Comparison of ENCODE assay signal across 21 cellular contexts in the genomic region with DNA sequence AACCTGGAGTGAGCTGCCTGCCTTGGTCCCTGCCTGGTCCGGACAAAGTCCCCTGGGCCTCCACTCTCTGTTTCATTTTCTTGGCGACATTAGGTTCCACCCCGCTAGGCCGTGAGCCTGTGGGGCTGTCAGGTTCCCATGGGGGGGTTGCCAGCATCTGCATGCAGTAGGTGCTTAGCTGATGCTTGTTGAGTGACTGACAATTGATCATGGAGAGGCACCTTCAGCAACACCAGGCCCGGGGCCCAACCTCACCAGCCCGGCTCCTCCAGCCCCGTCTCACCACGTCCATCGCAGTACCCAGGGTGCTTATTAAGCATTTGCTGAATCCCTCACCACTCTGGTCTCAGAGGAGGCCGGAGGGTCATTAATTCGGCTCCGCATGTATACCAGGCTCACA. TPM values are rescaled to one million over a fixed set of nuclear protein-coding genes. Genes with fewer than 3 reads are reported as not detected.
DNase-seq lines count a peak whose midpoint lies in the region; ATAC-seq, FAIRE-seq and TF ChIP-seq lines count a peak whose summit lies in the region.
"Had no signal": no experiment of that assay in that cellular context is flagged by ENCODE, and none has a peak within 500 bp of the region (broad histone marks: within the 10 kb centered on the region; RNA-seq: fewer than 3 reads in every experiment).

No MANE protein-coding gene starts in this region.

- no peaks in the 10 kb centered on the region for H3K27me3 ChIP-seq in HepG2 (ENCODE audit: control insufficient read depth in 1 of 2, insufficient read depth in 2 of 2, low read length in 2 of 2)
- no peaks in the 10 kb centered on the region for H3K27me3 ChIP-seq in right lobe of liver
- no peaks in the 10 kb centered on the region for H3K27me3 ChIP-seq in tibial nerve
- no peaks in the 10 kb centered on the region for H3K27me3 ChIP-seq in uterus
- H3K27me3 ChIP-seq: BLaER1 treated with 17β-estradiol and CSF1 and Interleukin-3, amounts not matched to agents 10 nM and 100 nM had no signal

- BruUV-seq in HepG2 (replicated peaks; lab: Mats Ljungman, UMichigan), result no TSS peak

- H3K4me1 ChIP-seq in HepG2 (ENCODE audit: insufficient read depth, low read length) (peaks cover 17% of the 10 kb centered on the region), right lobe of liver (no peaks in the 10 kb centered on the region), tibial nerve (no peaks in the 10 kb centered on the region), uterus (no peaks in the 10 kb centered on the region)

- no peak for TF ChIP-seq CTCF in HepG2 (CRISPR knock-in tag; IDR thresholded peaks at IDR 0.05)
- TF ChIP-seq CTCF in right lobe of liver (IDR thresholded peaks at IDR 0.05), result no peak
- no peak for TF ChIP-seq CTCF in neural crest cell (conservative IDR thresholded peaks at IDR 0.05)
- TF ChIP-seq CTCF in tibial nerve (IDR thresholded peaks at IDR 0.05), result no peak
- no peak for TF ChIP-seq CTCF in uterus (IDR thresholded peaks at IDR 0.05)

- intact Hi-C loops in HepG2 (cut with micrococcal nuclease; ENCODE audit: unreplicated experiment), result no loop called here
- intact Hi-C loops in right lobe of liver (cut with DNase I), result loop anchor here (10.0 kb wide), 2 partner anchors 100 to 220 kb away; a partner anchor contains a TSS
- intact Hi-C loops in uterus (cut with DNase I; ENCODE audit: low total_unique reads), result loop anchor here (10.0 kb wide), 1 partner anchor 160 kb away; a partner anchor contains a TSS

- no peaks in the 10 kb centered on the region for H3K9me3 Mint-ChIP-seq in neural crest cell

- H3K4me2 ChIP-seq in HepG2 (ENCODE audit: low read depth, low read length), result no peak overlapping the region
- H3K4me2 ChIP-seq: A549; BLaER1 treated with 17β-estradiol and CSF1 and Interleukin-3, amounts not matched to agents 10 nM and 100 nM had no signal

- no peak overlapping the region for H3K9ac ChIP-seq in HepG2 (ENCODE audit: insufficient read depth, low read depth, low read length)

- no peak overlapping the region for H3K27ac ChIP-seq in HepG2 (ENCODE audit: extremely low read length, insufficient read depth, low read length)
- no peak overlapping the region for H3K27ac ChIP-seq in right lobe of liver
- no peak overlapping the region for H3K27ac ChIP-seq in tibial nerve
- H3K27ac ChIP-seq in uterus, result no peak overlapping the region
- H3K27ac ChIP-seq: 22Rv1; BLaER1 treated with 17β-estradiol and CSF1 and Interleukin-3, amounts not matched to agents 10 nM and 100 nM; HL-60 had no signal

- H3K9me3 ChIP-seq in HepG2 (ENCODE audit: low read length), result no peaks in the 10 kb centered on the region
- H3K9me3 ChIP-seq in right lobe of liver, result no peaks in the 10 kb centered on the region
- H3K9me3 ChIP-seq in tibial nerve, result no peaks in the 10 kb centered on the region
- H3K9me3 ChIP-seq in uterus, result no peaks in the 10 kb centered on the region
- H3K9me3 ChIP-seq: A549 had no signal

- no peak for TF ChIP-seq RAD21 in HepG2 (CRISPR knock-in tag; IDR thresholded peaks at IDR 0.05)

- H3K4me1 Mint-ChIP-seq in neural crest cell, result no peaks in the 10 kb centered on the region
- H3K4me1 Mint-ChIP-seq: H9 had no signal

- ATAC-seq in HepG2 (no peak), right lobe of liver (no peak), esophagus mucosa (peak; percentile 12), GM21619 (IDR thresholded peaks at IDR 0.05; ENCODE audit: unreplicated experiment) (no peak), HG03354 (IDR thresholded peaks at IDR 0.05; ENCODE audit: poor library complexity, severe bottlenecking, unreplicated experiment) (no peak)
- ATAC-seq: CD8-positive, alpha-beta T cell had no signal

- CTCF ChIA-PET in HepG2 (lab: Yijun Ruan, JAX; ENCODE audit: low intra/inter-chr PET ratio, low total read pairs), result no interaction called here

- no peaks in the 10 kb centered on the region for H3K79me2 ChIP-seq in HepG2 (ENCODE audit: insufficient read depth, low read length)

- H3K4me3 ChIP-seq in HepG2 (replicated peaks in 1 of 3; ENCODE audit: insufficient read depth in 1 of 3, low read depth in 2 of 3, low read length in 3 of 3) (no peak overlapping the region), right lobe of liver (no peak overlapping the region), tibial nerve (no peak overlapping the region), uterus (no peak overlapping the region)
- H3K4me3 ChIP-seq: A549; BLaER1 treated with 17β-estradiol and CSF1 and Interleukin-3, amounts not matched to agents 10 nM and 100 nM had no signal

- no peaks in the 10 kb centered on the region for H3K27me3 Mint-ChIP-seq in neural crest cell (ENCODE audit: low read depth)

- H3K27ac Mint-ChIP-seq in neural crest cell (ENCODE audit: unreplicated experiment), result peak overlapping the region; percentile 27
- H3K27ac Mint-ChIP-seq: CD8-positive, alpha-beta T cell; H9 had no signal

- H4K20me1 ChIP-seq in HepG2 (ENCODE audit: insufficient read depth, low read length), result no peaks in the 10 kb centered on the region
- H4K20me1 ChIP-seq: BLaER1 treated with 17β-estradiol and CSF1 and Interleukin-3, amounts not matched to agents 10 nM and 100 nM had no signal

- H2AFZ ChIP-seq in HepG2 (ENCODE audit: low read length), result no peak overlapping the region

- FAIRE-seq in HepG2 (lab: Jason Lieb, UNC), result no peak
- FAIRE-seq: A549 had no signal

- POLR2A ChIA-PET in HepG2 (lab: Yijun Ruan, JAX), result no interaction called here

- 92% methylated on average over 5 of the region's 12 CpGs for WGBS in HepG2 (ENCODE audit: low lambda C conversion rate)
- no CpG with 5 or more reads among the region's 12 CpGs for WGBS in right lobe of liver (ENCODE audit: insufficient coverage, low coverage, low lambda C conversion rate, missing lambda C conversion rate)
- 88 to 93% methylated on average over 12 of the region's 12 CpGs for WGBS in tibial nerve, 2 donors

- TF ChIP-seq EP300 in HepG2 (IDR thresholded peaks at IDR 0.05; ENCODE audit: low read depth in 2 of 2, low read length in 2 of 2) (no peak), HepG2 (CRISPR knock-in tag; IDR thresholded peaks at IDR 0.05; ENCODE audit: borderline replicate concordance) (no peak), tibial nerve (IDR thresholded peaks at IDR 0.05) (no peak)

- no peak for DNase-seq in HepG2 (ENCODE audit: low spot score)
- DNase-seq in right lobe of liver, result no peak
- DNase-seq in neural crest cell (ENCODE audit: low read depth, low spot score), result no peak
- no peak for DNase-seq in tibial nerve (ENCODE audit: low spot score in 2 of 2)
- no peak for DNase-seq in uterus
- DNase-seq: AML-193; Calu3; CD8-positive, alpha-beta T cell; DMS79 treated with DMSO at 0.1 percent for 48 hours; GF-D8; GOT3; H9; IMR-90 had no signal

- TF ChIP-seq POLR2A in HepG2 (IDR thresholded peaks at IDR 0.05; ENCODE audit: insufficient read depth in 1 of 2, low read depth in 2 of 2, low read length in 2 of 2), result no peak
- no peak for TF ChIP-seq POLR2A in right lobe of liver (IDR thresholded peaks at IDR 0.05)
- TF ChIP-seq POLR2A in tibial nerve (IDR thresholded peaks at IDR 0.05), result no peak
- TF ChIP-seq POLR2A in uterus (IDR thresholded peaks at IDR 0.05), result no peak

- in situ Hi-C loops in HepG2 (cut with HindIII; ENCODE audit: extremely low pct_ligation_motif_present, low pct_unique_long_range_greater_than_20kb), result loop anchor here (10.0 kb wide), 2 partner anchors 90 to 220 kb away; a partner anchor contains a TSS

- peaks cover 4% of the 10 kb centered on the region for H3K36me3 Mint-ChIP-seq in neural crest cell (ENCODE audit: low read depth)
- H3K36me3 Mint-ChIP-seq: CD8-positive, alpha-beta T cell had no signal

- H3K4me3 Mint-ChIP-seq in neural crest cell, result no peak overlapping the region
- H3K4me3 Mint-ChIP-seq: CD8-positive, alpha-beta T cell; H9 had no signal

- H3K36me3 ChIP-seq in HepG2 (replicated peaks in 1 of 2; ENCODE audit: control insufficient read depth in 1 of 2, insufficient read depth in 2 of 2, low read length in 2 of 2) (no peaks in the 10 kb centered on the region), right lobe of liver (no peaks in the 10 kb centered on the region), tibial nerve (no peaks in the 10 kb centered on the region), uterus (no peaks in the 10 kb centered on the region)
- H3K36me3 ChIP-seq: BLaER1 treated with 17β-estradiol and CSF1 and Interleukin-3, amounts not matched to agents 10 nM and 100 nM had no signal

RNA-seq across cellular contexts. Expression of a gene that starts 13.4 kb away (rescaled TPM):
- total RNA-seq in HepG2 (2016; rRNA removed; fragmentation: Illumina TruSeq; extraction: Trizol) (1.1 and 1.3 TPM in 2 replicates), right lobe of liver (under 1 TPM in 1 of 6 experiments, not detected in 5; 0.09 TPM), esophagus mucosa (0.40 TPM), neural crest cell (0.14 TPM in 1 of 2 replicates, not detected in the other), tibial nerve (under 1 TPM in 2 of 4 donors, not detected in 2; 0.20 to 0.30 TPM), uterus (1 to 10 TPM in 1 of 4 donors, under 1 TPM in 3; 0.26 to 5.5 (median 0.39) TPM)
- total RNA-seq in HepG2 (2016; cell fraction: cytosol; rRNA removed; fragmentation: Illumina TruSeq; extraction: Trizol; ENCODE audit: low read depth), result 0.30 and 0.35 TPM in 2 replicates
- total RNA-seq in HepG2 (2016; cell fraction: insoluble cytoplasmic fraction; rRNA removed; fragmentation: Illumina TruSeq; extraction: Trizol), result 0.77 and 1.3 TPM in 2 replicates
- 0.77 and 0.96 TPM in 2 replicates for total RNA-seq in HepG2 (2016; cell fraction: membrane; rRNA removed; fragmentation: Illumina TruSeq; extraction: Trizol)
- 0.78 and 0.99 TPM in 2 replicates for total RNA-seq in HepG2 (2016; cell fraction: nucleus; rRNA removed; fragmentation: Illumina TruSeq; extraction: Trizol)
- polyA plus RNA-seq in HepG2 (2011; rRNA removed), result 0.67 and 0.71 TPM in 2 replicates
- polyA plus RNA-seq in HepG2 (2011; cell fraction: cytosol; rRNA removed), result 0.53 and 0.71 TPM in 2 replicates
- 0.81 and 0.85 TPM in 2 replicates for polyA plus RNA-seq in HepG2 (2011; cell fraction: nucleus; rRNA removed)
- polyA plus RNA-seq in HepG2 (2012), result 2.1 and 3.1 TPM in 2 replicates
- 0.23 and 0.32 TPM in 2 replicates for polyA plus RNA-seq in HepG2 (2016; cell fraction: cytosol; fragmentation: Illumina TruSeq; extraction: Trizol; ENCODE audit: low read depth)
- polyA plus RNA-seq in HepG2 (2016; cell fraction: insoluble cytoplasmic fraction; fragmentation: Illumina TruSeq; extraction: Trizol; ENCODE audit: low read depth), result 1.2 and 1.5 TPM in 2 replicates
- polyA plus RNA-seq in HepG2 (2016; cell fraction: membrane; fragmentation: Illumina TruSeq; extraction: Trizol; ENCODE audit: low read depth), result 0.40 and 0.79 TPM in 2 replicates
- polyA plus RNA-seq in HepG2 (2016; cell fraction: nucleus; fragmentation: Illumina TruSeq; extraction: Trizol; ENCODE audit: insufficient read depth, low read depth), result 1.2 and 1.6 TPM in 2 replicates
- polyA minus RNA-seq in HepG2 (2011; rRNA and poly(A)+ RNA removed; ENCODE audit: low replicate concordance), result 1.2 and 37.0 TPM in 2 replicates
- polyA minus RNA-seq in HepG2 (2011; cell fraction: cytosol; rRNA and poly(A)+ RNA removed), result 0.62 and 0.99 TPM in 2 replicates
- polyA minus RNA-seq in HepG2 (2011; cell fraction: nucleus; rRNA and poly(A)+ RNA removed), result 0.37 and 0.39 TPM in 2 replicates
- total RNA-seq: CD8-positive, alpha-beta T cell; IMR-90 had no signal
- polyA plus RNA-seq: IMR-90 had no signal

RNA-seq across cellular contexts. Expression of a gene that starts 33.0 kb away (rescaled TPM):
- total RNA-seq in HepG2 (2016; rRNA removed; fragmentation: Illumina TruSeq; extraction: Trizol), result 188 and 195 TPM in 2 replicates
- total RNA-seq in HepG2 (2016; cell fraction: cytosol; rRNA removed; fragmentation: Illumina TruSeq; extraction: Trizol; ENCODE audit: low read depth), result 49.8 and 51.1 TPM in 2 replicates
- total RNA-seq in HepG2 (2016; cell fraction: insoluble cytoplasmic fraction; rRNA removed; fragmentation: Illumina TruSeq; extraction: Trizol), result 161 and 198 TPM in 2 replicates
- 106 and 109 TPM in 2 replicates for total RNA-seq in HepG2 (2016; cell fraction: membrane; rRNA removed; fragmentation: Illumina TruSeq; extraction: Trizol)
- total RNA-seq in HepG2 (2016; cell fraction: nucleus; rRNA removed; fragmentation: Illumina TruSeq; extraction: Trizol), result 117 and 125 TPM in 2 replicates
- polyA plus RNA-seq in HepG2 (2011; rRNA removed), result 288 and 314 TPM in 2 replicates
- 80.5 and 107 TPM in 2 replicates for polyA plus RNA-seq in HepG2 (2011; cell fraction: cytosol; rRNA removed)
- polyA plus RNA-seq in HepG2 (2011; cell fraction: nucleus; rRNA removed), result 339 and 475 TPM in 2 replicates
- 291 and 347 TPM in 2 replicates for polyA plus RNA-seq in HepG2 (2012)
- 51.1 and 55.1 TPM in 2 replicates for polyA plus RNA-seq in HepG2 (2016; cell fraction: cytosol; fragmentation: Illumina TruSeq; extraction: Trizol; ENCODE audit: low read depth)
- 208 and 235 TPM in 2 replicates for polyA plus RNA-seq in HepG2 (2016; cell fraction: insoluble cytoplasmic fraction; fragmentation: Illumina TruSeq; extraction: Trizol; ENCODE audit: low read depth)
- 112 TPM in 2 replicates for polyA plus RNA-seq in HepG2 (2016; cell fraction: membrane; fragmentation: Illumina TruSeq; extraction: Trizol; ENCODE audit: low read depth)
- 264 and 280 TPM in 2 replicates for polyA plus RNA-seq in HepG2 (2016; cell fraction: nucleus; fragmentation: Illumina TruSeq; extraction: Trizol; ENCODE audit: insufficient read depth, low read depth)
- 302 and 434 TPM in 2 replicates for polyA minus RNA-seq in HepG2 (2011; rRNA and poly(A)+ RNA removed; ENCODE audit: low replicate concordance)
- 155 and 182 TPM in 2 replicates for polyA minus RNA-seq in HepG2 (2011; cell fraction: cytosol; rRNA and poly(A)+ RNA removed)
- 142 and 164 TPM in 2 replicates for polyA minus RNA-seq in HepG2 (2011; cell fraction: nucleus; rRNA and poly(A)+ RNA removed)
- 100 to 1,000 TPM in 5 of 6 experiments, 10 to 100 TPM in 1; 91.1 to 150 (median 129) TPM for total RNA-seq in right lobe of liver
- 279 TPM for total RNA-seq in esophagus mucosa
- total RNA-seq in neural crest cell, result 674 and 701 TPM in 2 replicates
- 100 to 1,000 TPM; 118 to 205 (median 141) TPM for total RNA-seq in tibial nerve
- 100 to 1,000 TPM in 2 of 4 donors, 10 to 100 TPM in 2; 45.0 to 278 (median 106) TPM for total RNA-seq in uterus

RNA-seq across cellular contexts. Expression of a gene that starts 55.6 kb away (rescaled TPM):
- total RNA-seq in HepG2 (2016; rRNA removed; fragmentation: Illumina TruSeq; extraction: Trizol) (9.7 and 10.8 TPM in 2 replicates), right lobe of liver (10 to 100 TPM in 2 of 6 experiments, 1 to 10 TPM in 4; 4.6 to 12.7 (median 7.1) TPM), esophagus mucosa (2.0 TPM), neural crest cell (45.1 and 52.1 TPM in 2 replicates), tibial nerve (100 to 1,000 TPM in 1 of 4 donors, 10 to 100 TPM in 3; 65.7 to 101 (median 98.0) TPM), uterus (10 to 100 TPM; 12.6 to 91.0 (median 42.2) TPM)
- total RNA-seq in HepG2 (2016; cell fraction: cytosol; rRNA removed; fragmentation: Illumina TruSeq; extraction: Trizol; ENCODE audit: low read depth), result 8.3 and 10.1 TPM in 2 replicates
- 6.4 and 11.8 TPM in 2 replicates for total RNA-seq in HepG2 (2016; cell fraction: insoluble cytoplasmic fraction; rRNA removed; fragmentation: Illumina TruSeq; extraction: Trizol)
- 16.6 and 19.9 TPM in 2 replicates for total RNA-seq in HepG2 (2016; cell fraction: membrane; rRNA removed; fragmentation: Illumina TruSeq; extraction: Trizol)
- 6.7 and 6.9 TPM in 2 replicates for total RNA-seq in HepG2 (2016; cell fraction: nucleus; rRNA removed; fragmentation: Illumina TruSeq; extraction: Trizol)
- polyA plus RNA-seq in HepG2 (2011; rRNA removed), result 4.0 and 5.4 TPM in 2 replicates
- 3.7 and 4.7 TPM in 2 replicates for polyA plus RNA-seq in HepG2 (2011; cell fraction: cytosol; rRNA removed)
- 6.0 and 7.8 TPM in 2 replicates for polyA plus RNA-seq in HepG2 (2011; cell fraction: nucleus; rRNA removed)
- polyA plus RNA-seq in HepG2 (2012), result 12.4 and 19.1 TPM in 2 replicates
- polyA plus RNA-seq in HepG2 (2016; cell fraction: cytosol; fragmentation: Illumina TruSeq; extraction: Trizol; ENCODE audit: low read depth), result 9.4 and 11.9 TPM in 2 replicates
- polyA plus RNA-seq in HepG2 (2016; cell fraction: insoluble cytoplasmic fraction; fragmentation: Illumina TruSeq; extraction: Trizol; ENCODE audit: low read depth), result 15.1 and 19.3 TPM in 2 replicates
- 19.1 and 21.1 TPM in 2 replicates for polyA plus RNA-seq in HepG2 (2016; cell fraction: membrane; fragmentation: Illumina TruSeq; extraction: Trizol; ENCODE audit: low read depth)
- polyA plus RNA-seq in HepG2 (2016; cell fraction: nucleus; fragmentation: Illumina TruSeq; extraction: Trizol; ENCODE audit: insufficient read depth, low read depth), result 18.9 and 19.6 TPM in 2 replicates
- polyA minus RNA-seq in HepG2 (2011; rRNA and poly(A)+ RNA removed; ENCODE audit: low replicate concordance), result 1.1 and 5.2 TPM in 2 replicates
- polyA minus RNA-seq in HepG2 (2011; cell fraction: cytosol; rRNA and poly(A)+ RNA removed), result 5.4 and 5.6 TPM in 2 replicates
- polyA minus RNA-seq in HepG2 (2011; cell fraction: nucleus; rRNA and poly(A)+ RNA removed), result 2.2 TPM in 2 replicates
- total RNA-seq: CD8-positive, alpha-beta T cell; HT1080 had no signal

RNA-seq across cellular contexts. Expression of a gene that starts 57.5 kb away (rescaled TPM):
- total RNA-seq in HepG2 (2016; rRNA removed; fragmentation: Illumina TruSeq; extraction: Trizol), result 0.07 TPM in 1 of 2 replicates, not detected in the other
- total RNA-seq in HepG2 (2016; cell fraction: cytosol; rRNA removed; fragmentation: Illumina TruSeq; extraction: Trizol; ENCODE audit: low read depth), result not detected in 2 replicates
- total RNA-seq in HepG2 (2016; cell fraction: insoluble cytoplasmic fraction; rRNA removed; fragmentation: Illumina TruSeq; extraction: Trizol), result 0.09 TPM in 1 of 2 replicates, not detected in the other
- total RNA-seq in HepG2 (2016; cell fraction: membrane; rRNA removed; fragmentation: Illumina TruSeq; extraction: Trizol), result not detected in 2 replicates
- not detected in 2 replicates for total RNA-seq in HepG2 (2016; cell fraction: nucleus; rRNA removed; fragmentation: Illumina TruSeq; extraction: Trizol)
- 0.16 and 0.17 TPM in 2 replicates for polyA plus RNA-seq in HepG2 (2011; rRNA removed)
- polyA plus RNA-seq in HepG2 (2011; cell fraction: cytosol; rRNA removed), result 0.14 and 0.19 TPM in 2 replicates
- polyA plus RNA-seq in HepG2 (2011; cell fraction: nucleus; rRNA removed), result 0.19 and 0.34 TPM in 2 replicates
- polyA plus RNA-seq in HepG2 (2012), result 0.27 TPM in 1 of 2 replicates, not detected in the other
- polyA plus RNA-seq in HepG2 (2016; cell fraction: cytosol; fragmentation: Illumina TruSeq; extraction: Trizol; ENCODE audit: low read depth), result not detected in 2 replicates
- polyA plus RNA-seq in HepG2 (2016; cell fraction: insoluble cytoplasmic fraction; fragmentation: Illumina TruSeq; extraction: Trizol; ENCODE audit: low read depth), result not detected in 2 replicates
- not detected in 2 replicates for polyA plus RNA-seq in HepG2 (2016; cell fraction: membrane; fragmentation: Illumina TruSeq; extraction: Trizol; ENCODE audit: low read depth)
- polyA plus RNA-seq in HepG2 (2016; cell fraction: nucleus; fragmentation: Illumina TruSeq; extraction: Trizol; ENCODE audit: insufficient read depth, low read depth), result not detected in 2 replicates
- 0.16 and 0.22 TPM in 2 replicates for polyA minus RNA-seq in HepG2 (2011; rRNA and poly(A)+ RNA removed; ENCODE audit: low replicate concordance)
- polyA minus RNA-seq in HepG2 (2011; cell fraction: cytosol; rRNA and poly(A)+ RNA removed), result not detected in 2 replicates
- polyA minus RNA-seq in HepG2 (2011; cell fraction: nucleus; rRNA and poly(A)+ RNA removed), result not detected in 2 replicates
- not detected for total RNA-seq in right lobe of liver
- total RNA-seq in esophagus mucosa, result not detected
- 46.3 and 50.9 TPM in 2 replicates for total RNA-seq in neural crest cell
- total RNA-seq in tibial nerve, result not detected
- total RNA-seq in uterus, result 1 to 10 TPM in 1 of 4 donors, not detected in 3; 3.4 TPM
- total RNA-seq: Calu3; CD8-positive, alpha-beta T cell; HT1080 had no signal
